ENCODE assay signal across 1 cellular context in genomic region chr16:57482845-57483545, GRCh38.
TF ChIP-seq lines count a peak whose summit lies in the region.

No MANE protein-coding gene starts in this region.

TF ChIP-seq in HepG2, 621 proteins besides CTCF, POLR2A, EP300 and RAD21 (continued from another document and continues in another):
- TF ChIP-seq, protein P1, sequence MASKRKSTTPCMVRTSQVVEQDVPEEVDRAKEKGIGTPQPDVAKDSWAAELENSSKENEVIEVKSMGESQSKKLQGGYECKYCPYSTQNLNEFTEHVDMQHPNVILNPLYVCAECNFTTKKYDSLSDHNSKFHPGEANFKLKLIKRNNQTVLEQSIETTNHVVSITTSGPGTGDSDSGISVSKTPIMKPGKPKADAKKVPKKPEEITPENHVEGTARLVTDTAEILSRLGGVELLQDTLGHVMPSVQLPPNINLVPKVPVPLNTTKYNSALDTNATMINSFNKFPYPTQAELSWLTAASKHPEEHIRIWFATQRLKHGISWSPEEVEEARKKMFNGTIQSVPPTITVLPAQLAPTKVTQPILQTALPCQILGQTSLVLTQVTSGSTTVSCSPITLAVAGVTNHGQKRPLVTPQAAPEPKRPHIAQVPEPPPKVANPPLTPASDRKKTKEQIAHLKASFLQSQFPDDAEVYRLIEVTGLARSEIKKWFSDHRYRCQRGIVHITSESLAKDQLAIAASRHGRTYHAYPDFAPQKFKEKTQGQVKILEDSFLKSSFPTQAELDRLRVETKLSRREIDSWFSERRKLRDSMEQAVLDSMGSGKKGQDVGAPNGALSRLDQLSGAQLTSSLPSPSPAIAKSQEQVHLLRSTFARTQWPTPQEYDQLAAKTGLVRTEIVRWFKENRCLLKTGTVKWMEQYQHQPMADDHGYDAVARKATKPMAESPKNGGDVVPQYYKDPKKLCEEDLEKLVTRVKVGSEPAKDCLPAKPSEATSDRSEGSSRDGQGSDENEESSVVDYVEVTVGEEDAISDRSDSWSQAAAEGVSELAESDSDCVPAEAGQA (IDR thresholded peaks at IDR 0.05; ENCODE audit: low read depth) = 0 out of 2 replicates have a peak, but pooled peaks have one; percentile 33
- TF ChIP-seq, protein P1 (CRISPR knock-in tag; IDR thresholded peaks at IDR 0.05; ENCODE audit: borderline replicate concordance) = no peak
- no peak for TF ChIP-seq ZNF326 (CRISPR knock-in tag; IDR thresholded peaks at IDR 0.05; ENCODE audit: borderline replicate concordance)
- TF ChIP-seq ZNF44 (CRISPR knock-in tag; IDR thresholded peaks at IDR 0.05) = 0 out of 2 replicates have a peak, but pooled peaks have one; percentile 50
- peak; percentile 96 for TF ChIP-seq PAXIP1 (CRISPR knock-in tag; conservative IDR thresholded peaks at IDR 0.05)
- no peak for TF ChIP-seq ZNF709 (CRISPR knock-in tag; IDR thresholded peaks at IDR 0.05)
- no peak for TF ChIP-seq SOX13 (IDR thresholded peaks at IDR 0.05)
- 0 out of 4 replicates have a peak, but pooled peaks of 1 of the 2 experiments have one; percentile 27 for TF ChIP-seq SOX13 (CRISPR knock-in tag; conservative IDR thresholded peaks at IDR 0.05 in 1 of 2, IDR thresholded peaks at IDR 0.05 in 1 of 2)
- no peak for TF ChIP-seq CERS6 (CRISPR knock-in tag; IDR thresholded peaks at IDR 0.05)
- TF ChIP-seq ARNTL (CRISPR knock-in tag; IDR thresholded peaks at IDR 0.05) = peak; percentile 89
- TF ChIP-seq CBX5 (CRISPR knock-in tag; IDR thresholded peaks at IDR 0.05; ENCODE audit: borderline replicate concordance) = peak; percentile 35
- peak; percentile 65; the same call in 1 of the 2 replicates for TF ChIP-seq IRF9 (CRISPR knock-in tag; IDR thresholded peaks at IDR 0.05; ENCODE audit: borderline replicate concordance)
- peak; percentile 45; the same call in 1 of the 2 replicates for TF ChIP-seq ZNF614 (CRISPR knock-in tag; IDR thresholded peaks at IDR 0.05; ENCODE audit: borderline replicate concordance)
- peak; percentile 84; the same call in 1 of the 2 replicates for TF ChIP-seq KAT7 (CRISPR knock-in tag; IDR thresholded peaks at IDR 0.05; ENCODE audit: borderline replicate concordance)
- peak; percentile 68 for TF ChIP-seq KDM6A (CRISPR knock-in tag; IDR thresholded peaks at IDR 0.05; ENCODE audit: low read depth)
- no peak; the same call in 1 of the 2 replicates for TF ChIP-seq ZNF431 (CRISPR knock-in tag; IDR thresholded peaks at IDR 0.05; ENCODE audit: borderline replicate concordance, low read depth)
- TF ChIP-seq CEBPG (CRISPR knock-in tag; IDR thresholded peaks at IDR 0.05) = 0 out of 2 replicates have a peak, but pooled peaks have one; percentile 47
- TF ChIP-seq FOXK1 (CRISPR knock-in tag; IDR thresholded peaks at IDR 0.05; ENCODE audit: borderline replicate concordance, low read depth) = peak; percentile 20; the same call in 1 of the 2 replicates
- TF ChIP-seq ZNF224 (CRISPR knock-in tag; IDR thresholded peaks at IDR 0.05) = no peak
- TF ChIP-seq, protein P2, sequence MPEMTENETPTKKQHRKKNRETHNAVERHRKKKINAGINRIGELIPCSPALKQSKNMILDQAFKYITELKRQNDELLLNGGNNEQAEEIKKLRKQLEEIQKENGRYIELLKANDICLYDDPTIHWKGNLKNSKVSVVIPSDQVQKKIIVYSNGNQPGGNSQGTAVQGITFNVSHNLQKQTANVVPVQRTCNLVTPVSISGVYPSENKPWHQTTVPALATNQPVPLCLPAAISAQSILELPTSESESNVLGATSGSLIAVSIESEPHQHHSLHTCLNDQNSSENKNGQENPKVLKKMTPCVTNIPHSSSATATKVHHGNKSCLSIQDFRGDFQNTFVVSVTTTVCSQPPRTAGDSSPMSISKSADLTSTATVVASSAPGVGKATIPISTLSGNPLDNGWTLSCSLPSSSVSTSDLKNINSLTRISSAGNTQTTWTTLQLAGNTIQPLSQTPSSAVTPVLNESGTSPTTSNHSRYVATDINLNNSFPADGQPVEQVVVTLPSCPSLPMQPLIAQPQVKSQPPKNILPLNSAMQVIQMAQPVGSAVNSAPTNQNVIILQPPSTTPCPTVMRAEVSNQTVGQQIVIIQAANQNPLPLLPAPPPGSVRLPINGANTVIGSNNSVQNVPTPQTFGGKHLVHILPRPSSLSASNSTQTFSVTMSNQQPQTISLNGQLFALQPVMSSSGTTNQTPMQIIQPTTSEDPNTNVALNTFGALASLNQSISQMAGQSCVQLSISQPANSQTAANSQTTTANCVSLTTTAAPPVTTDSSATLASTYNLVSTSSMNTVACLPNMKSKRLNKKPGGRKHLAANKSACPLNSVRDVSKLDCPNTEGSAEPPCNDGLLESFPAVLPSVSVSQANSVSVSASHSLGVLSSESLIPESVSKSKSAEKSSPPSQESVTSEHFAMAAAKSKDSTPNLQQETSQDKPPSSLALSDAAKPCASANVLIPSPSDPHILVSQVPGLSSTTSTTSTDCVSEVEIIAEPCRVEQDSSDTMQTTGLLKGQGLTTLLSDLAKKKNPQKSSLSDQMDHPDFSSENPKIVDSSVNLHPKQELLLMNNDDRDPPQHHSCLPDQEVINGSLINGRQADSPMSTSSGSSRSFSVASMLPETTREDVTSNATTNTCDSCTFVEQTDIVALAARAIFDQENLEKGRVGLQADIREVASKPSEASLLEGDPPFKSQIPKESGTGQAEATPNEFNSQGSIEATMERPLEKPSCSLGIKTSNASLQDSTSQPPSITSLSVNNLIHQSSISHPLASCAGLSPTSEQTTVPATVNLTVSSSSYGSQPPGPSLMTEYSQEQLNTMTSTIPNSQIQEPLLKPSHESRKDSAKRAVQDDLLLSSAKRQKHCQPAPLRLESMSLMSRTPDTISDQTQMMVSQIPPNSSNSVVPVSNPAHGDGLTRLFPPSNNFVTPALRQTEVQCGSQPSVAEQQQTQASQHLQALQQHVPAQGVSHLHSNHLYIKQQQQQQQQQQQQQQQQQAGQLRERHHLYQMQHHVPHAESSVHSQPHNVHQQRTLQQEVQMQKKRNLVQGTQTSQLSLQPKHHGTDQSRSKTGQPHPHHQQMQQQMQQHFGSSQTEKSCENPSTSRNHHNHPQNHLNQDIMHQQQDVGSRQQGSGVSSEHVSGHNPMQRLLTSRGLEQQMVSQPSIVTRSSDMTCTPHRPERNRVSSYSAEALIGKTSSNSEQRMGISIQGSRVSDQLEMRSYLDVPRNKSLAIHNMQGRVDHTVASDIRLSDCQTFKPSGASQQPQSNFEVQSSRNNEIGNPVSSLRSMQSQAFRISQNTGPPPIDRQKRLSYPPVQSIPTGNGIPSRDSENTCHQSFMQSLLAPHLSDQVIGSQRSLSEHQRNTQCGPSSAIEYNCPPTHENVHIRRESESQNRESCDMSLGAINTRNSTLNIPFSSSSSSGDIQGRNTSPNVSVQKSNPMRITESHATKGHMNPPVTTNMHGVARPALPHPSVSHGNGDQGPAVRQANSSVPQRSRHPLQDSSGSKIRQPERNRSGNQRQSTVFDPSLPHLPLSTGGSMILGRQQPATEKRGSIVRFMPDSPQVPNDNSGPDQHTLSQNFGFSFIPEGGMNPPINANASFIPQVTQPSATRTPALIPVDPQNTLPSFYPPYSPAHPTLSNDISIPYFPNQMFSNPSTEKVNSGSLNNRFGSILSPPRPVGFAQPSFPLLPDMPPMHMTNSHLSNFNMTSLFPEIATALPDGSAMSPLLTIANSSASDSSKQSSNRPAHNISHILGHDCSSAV (CRISPR knock-in tag; IDR thresholded peaks at IDR 0.05; ENCODE audit: borderline replicate concordance) = 0 out of 2 replicates have a peak, but pooled peaks have one; percentile 90
- TF ChIP-seq ZSCAN20 (CRISPR knock-in tag; IDR thresholded peaks at IDR 0.05; ENCODE audit: borderline replicate concordance) = no peak
- TF ChIP-seq SAFB2 (CRISPR knock-in tag; IDR thresholded peaks at IDR 0.05; ENCODE audit: borderline replicate concordance, low read depth) = no peak; the same call in 1 of the 2 replicates
- no peak for TF ChIP-seq RFXAP (CRISPR knock-in tag; IDR thresholded peaks at IDR 0.05; ENCODE audit: borderline replicate concordance)
- no peak for TF ChIP-seq ZNF777 (CRISPR knock-in tag; IDR thresholded peaks at IDR 0.05)
- 0 out of 2 replicates have a peak, but pooled peaks have one; percentile 58 for TF ChIP-seq KDM4B (CRISPR knock-in tag; IDR thresholded peaks at IDR 0.05)
- peak; percentile 38; the same call in 1 of the 2 replicates for TF ChIP-seq PHF20 (CRISPR knock-in tag; IDR thresholded peaks at IDR 0.05)
- peak; percentile 93 for TF ChIP-seq TBX2 (CRISPR knock-in tag; IDR thresholded peaks at IDR 0.05; ENCODE audit: borderline replicate concordance)
- TF ChIP-seq ZNF205 (CRISPR knock-in tag; IDR thresholded peaks at IDR 0.05) = 0 out of 2 replicates have a peak, but pooled peaks have one; percentile 51
- TF ChIP-seq MAF1 (CRISPR knock-in tag; IDR thresholded peaks at IDR 0.05; ENCODE audit: borderline replicate concordance) = no peak
- no peak for TF ChIP-seq STAT6 (CRISPR knock-in tag; IDR thresholded peaks at IDR 0.05; ENCODE audit: borderline replicate concordance)
- TF ChIP-seq POLR2AphosphoS5 (IDR thresholded peaks at IDR 0.05; ENCODE audit: low read depth, low read length) = 0 out of 2 replicates have a peak, but pooled peaks have one; percentile 28
- TF ChIP-seq THAP11 (CRISPR knock-in tag; IDR thresholded peaks at IDR 0.05) = peak; percentile 39; the same call in 1 of the 2 replicates
